Comparison of ENCODE assay signal across 17 cellular contexts in the genomic region with DNA sequence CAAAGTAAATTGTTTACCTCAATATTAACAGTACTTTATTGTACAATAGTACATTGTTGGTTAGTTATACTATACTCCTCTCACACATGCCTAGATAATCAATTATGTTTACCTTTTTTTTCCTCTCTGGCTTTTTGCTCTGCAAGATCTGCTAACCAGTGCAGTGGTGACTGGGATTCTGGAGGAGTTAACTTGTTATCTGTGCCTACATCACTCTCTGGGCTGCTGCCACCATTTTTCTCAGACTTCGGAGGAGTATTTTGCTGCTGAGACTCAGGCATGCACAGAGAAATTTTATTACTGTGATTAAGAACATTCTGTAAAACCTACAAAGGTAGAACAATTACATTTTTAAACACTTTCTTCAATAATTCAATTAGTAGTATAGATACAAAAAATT. TPM values are rescaled to one million over a fixed set of nuclear protein-coding genes. Genes with fewer than 3 reads are reported as not detected.
DNase-seq lines count a peak whose midpoint lies in the region; ATAC-seq and TF ChIP-seq lines count a peak whose summit lies in the region.
"Had no signal": no experiment of that assay in that cellular context is flagged by ENCODE, and none has a peak within 500 bp of the region (broad histone marks: within the 10 kb centered on the region; RNA-seq: fewer than 3 reads in every experiment).

No MANE protein-coding gene starts in this region.

- H3K27ac ChIP-seq in stomach (no peak overlapping the region), RWPE1 (no peak overlapping the region)

- H3K9me3 ChIP-seq in stomach (no peaks in the 10 kb centered on the region), BE2C (no peaks in the 10 kb centered on the region)
- H3K9me3 ChIP-seq: MG63 had no signal

- no peaks in the 10 kb centered on the region for H3K9me3 Mint-ChIP-seq in stimulated activated naive CD8-positive, alpha-beta T cell treated with anti-CD3 and anti-CD28 coated beads, Interleukin-15, Interleukin-2, amounts not matched to agents 100 ng/mL and 50 ng/mL, for 24 hours
- no peaks in the 10 kb centered on the region for H3K9me3 Mint-ChIP-seq in stimulated activated naive CD8-positive, alpha-beta T cell treated with anti-CD3 and anti-CD28 coated beads, Interleukin-15, amount 100 ng/mL, for 72 hours
- H3K9me3 Mint-ChIP-seq in activated CD8-positive, alpha-beta T cell treated with anti-CD3 and anti-CD28 coated beads, Interleukin-2, amount 10 ng/mL, durations not matched to agents 7 days and 5 days (ENCODE audit: insufficient read depth): no peaks in the 10 kb centered on the region
- H3K9me3 Mint-ChIP-seq: CD4-positive, CD25-positive, alpha-beta regulatory T cell; GM23338 had no signal

- TF ChIP-seq POLR2A in stomach (IDR thresholded peaks at IDR 0.05): no peak

- TF ChIP-seq EP300 in stomach (IDR thresholded peaks at IDR 0.05): no peak

- peaks cover 0 to 9% (median 2%) of the 10 kb centered on the region in 4 donors for H3K4me1 ChIP-seq in stomach
- H3K4me1 ChIP-seq in BE2C: no peaks in the 10 kb centered on the region

- TF ChIP-seq CTCF in fibroblast of the aortic adventitia (IDR thresholded peaks at IDR 0.05; ENCODE audit: insufficient read depth, low read length) (no peak), stomach (IDR thresholded peaks at IDR 0.05) (no peak), BE2C (IDR thresholded peaks at IDR 0.05; ENCODE audit: low read depth, low read length) (no peak), RWPE1 (conservative IDR thresholded peaks at IDR 0.05; ENCODE audit: low read depth) (no peak)

- H3K36me3 ChIP-seq in stomach (peaks cover 23 to 99% (median 98%) of the 10 kb centered on the region in 4 donors), BE2C (peaks cover 47% of the 10 kb centered on the region)

- H3K27me3 Mint-ChIP-seq in stimulated activated naive CD8-positive, alpha-beta T cell treated with anti-CD3 and anti-CD28 coated beads, Interleukin-15, Interleukin-2, amounts not matched to agents 100 ng/mL and 50 ng/mL, for 24 hours: no peaks in the 10 kb centered on the region
- H3K27me3 Mint-ChIP-seq in stimulated activated naive CD8-positive, alpha-beta T cell treated with anti-CD3 and anti-CD28 coated beads, Interleukin-15, amount 100 ng/mL, for 72 hours: no peaks in the 10 kb centered on the region
- H3K27me3 Mint-ChIP-seq in activated CD8-positive, alpha-beta T cell treated with anti-CD3 and anti-CD28 coated beads, Interleukin-2, amount 10 ng/mL, durations not matched to agents 7 days and 5 days (ENCODE audit: low read depth): no peaks in the 10 kb centered on the region
- H3K27me3 Mint-ChIP-seq: CD4-positive, CD25-positive, alpha-beta regulatory T cell had no signal

- peaks cover 66% of the 10 kb centered on the region for H3K36me3 Mint-ChIP-seq in stimulated activated naive CD8-positive, alpha-beta T cell treated with anti-CD3 and anti-CD28 coated beads, Interleukin-15, Interleukin-2, amounts not matched to agents 100 ng/mL and 50 ng/mL, for 24 hours (ENCODE audit: low read depth)
- H3K36me3 Mint-ChIP-seq in activated CD8-positive, alpha-beta T cell treated with anti-CD3 and anti-CD28 coated beads, Interleukin-2, amount 10 ng/mL, durations not matched to agents 7 days and 5 days (ENCODE audit: low read depth): peaks cover 49% of the 10 kb centered on the region

- no peaks in the 10 kb centered on the region for H3K27me3 ChIP-seq in stomach
- H3K27me3 ChIP-seq in BE2C: no peaks in the 10 kb centered on the region
- H3K27me3 ChIP-seq: MG63 had no signal

- intact Hi-C loops in stomach (cut with DNase I; ENCODE audit: low total_unique reads): no loop called here

- H3K27ac Mint-ChIP-seq in stimulated activated naive CD8-positive, alpha-beta T cell treated with anti-CD3 and anti-CD28 coated beads, Interleukin-15, Interleukin-2, amounts not matched to agents 100 ng/mL and 50 ng/mL, for 24 hours: peak overlapping the region; percentile 40
- no peak overlapping the region for H3K27ac Mint-ChIP-seq in stimulated activated naive CD8-positive, alpha-beta T cell treated with anti-CD3 and anti-CD28 coated beads, Interleukin-15, amount 100 ng/mL, for 72 hours
- peak overlapping the region; percentile 66 for H3K27ac Mint-ChIP-seq in activated CD8-positive, alpha-beta T cell treated with anti-CD3 and anti-CD28 coated beads, Interleukin-2, amount 10 ng/mL, durations not matched to agents 7 days and 5 days
- H3K27ac Mint-ChIP-seq: GM23338 had no signal

- H3K4me3 Mint-ChIP-seq in stimulated activated naive CD8-positive, alpha-beta T cell treated with anti-CD3 and anti-CD28 coated beads, Interleukin-15, Interleukin-2, amounts not matched to agents 100 ng/mL and 50 ng/mL, for 24 hours: no peak overlapping the region
- H3K4me3 Mint-ChIP-seq in stimulated activated naive CD8-positive, alpha-beta T cell treated with anti-CD3 and anti-CD28 coated beads, Interleukin-15, amount 100 ng/mL, for 72 hours: no peak overlapping the region
- no peak overlapping the region for H3K4me3 Mint-ChIP-seq in activated CD8-positive, alpha-beta T cell treated with anti-CD3 and anti-CD28 coated beads, Interleukin-2, amount 10 ng/mL, durations not matched to agents 7 days and 5 days
- H3K4me3 Mint-ChIP-seq: CD4-positive, CD25-positive, alpha-beta regulatory T cell; GM23338 had no signal

- no peak for ATAC-seq in stimulated activated naive CD8-positive, alpha-beta T cell treated with anti-CD3 and anti-CD28 coated beads, Interleukin-15, amount 100 ng/mL, for 72 hours
- no peak for ATAC-seq in activated CD8-positive, alpha-beta T cell treated with anti-CD3 and anti-CD28 coated beads, Interleukin-2, amount 10 ng/mL, durations not matched to agents 7 days and 5 days
- ATAC-seq: GM23338 had no signal

- DNase-seq in stimulated activated naive CD8-positive, alpha-beta T cell treated with anti-CD3 and anti-CD28 coated beads, Interleukin-15, amount 100 ng/mL, for 72 hours: no peak
- no peak for DNase-seq in activated CD8-positive, alpha-beta T cell treated with anti-CD3 and anti-CD28 coated beads, Interleukin-2, amount 10 ng/mL, durations not matched to agents 7 days and 5 days
- peak; percentile 72 for DNase-seq in fibroblast of the aortic adventitia (ENCODE audit: low read depth)
- no peak for DNase-seq in stomach
- no peak for DNase-seq in activated naive CD4-positive, alpha-beta T cell treated with anti-CD3 and anti-CD28 coated beads, Interleukin-2, amount 50 U/mL, for 16 hours
- DNase-seq in BE2C: no peak
- no peak for DNase-seq in RWPE1 (ENCODE audit: low spot score)
- DNase-seq: CD4-positive, CD25-positive, alpha-beta regulatory T cell; DMS79; MG63; NCI-H1105; NCI-H1694 treated with DMSO at 0.1 percent for 48 hours; NCI-H446 treated with DMSO at 0.1 percent for 48 hours; NCI-H748 treated with DMSO at 0.1 percent for 48 hours; SHP77 treated with DMSO at 0.1 percent for 48 hours had no signal

- CTCF ChIA-PET in activated CD8-positive, alpha-beta T cell treated with anti-CD3 and anti-CD28 coated beads, Interleukin-2, amount 10 ng/mL, durations not matched to agents 7 days and 5 days (lab: Charles Lee): no interaction called here
- CTCF ChIA-PET in RWPE1 (lab: Yijun Ruan, JAX): interaction anchor here (1.0 kb wide), 1 partner anchor 16 kb away, joined by 3 read pairs; no protein-coding TSS in a partner anchor

- 37 to 63% (median 57%) methylated on average over 1 of the region's 1 CpG for WGBS in stomach, 5 donors

- no peaks in the 10 kb centered on the region for H3K4me1 Mint-ChIP-seq in stimulated activated naive CD8-positive, alpha-beta T cell treated with anti-CD3 and anti-CD28 coated beads, Interleukin-15, Interleukin-2, amounts not matched to agents 100 ng/mL and 50 ng/mL, for 24 hours (ENCODE audit: low read depth)
- H3K4me1 Mint-ChIP-seq in stimulated activated naive CD8-positive, alpha-beta T cell treated with anti-CD3 and anti-CD28 coated beads, Interleukin-15, amount 100 ng/mL, for 72 hours: no peaks in the 10 kb centered on the region
- no peaks in the 10 kb centered on the region for H3K4me1 Mint-ChIP-seq in activated CD8-positive, alpha-beta T cell treated with anti-CD3 and anti-CD28 coated beads, Interleukin-2, amount 10 ng/mL, durations not matched to agents 7 days and 5 days (ENCODE audit: low read depth)
- H3K4me1 Mint-ChIP-seq: GM23338 had no signal

- H3K4me3 ChIP-seq in fibroblast of the aortic adventitia (ENCODE audit: low read depth, low read length) (no peak overlapping the region), stomach (no peak overlapping the region), BE2C (ENCODE audit: low read depth, low read length) (no peak overlapping the region)
- H3K4me3 ChIP-seq: GM23338, MG63 had no signal

- POLR2A ChIA-PET in activated CD8-positive, alpha-beta T cell treated with anti-CD3 and anti-CD28 coated beads, Interleukin-2, amount 10 ng/mL, durations not matched to agents 7 days and 5 days (lab: Charles Lee): no interaction called here
- POLR2A ChIA-PET in RWPE1 (lab: Yijun Ruan, JAX; ENCODE audit: low non-redundant PET): no interaction called here

RNA-seq across cellular contexts. Expression of gene NRBF2, which starts 59.7 kb away (rescaled TPM):
- 10 to 100 TPM; 21.8 to 22.6 TPM for total RNA-seq in activated CD8-positive, alpha-beta T cell treated with anti-CD3 and anti-CD28 coated beads, Interleukin-2, amount 10 ng/mL, durations not matched to agents 7 days and 5 days
- total RNA-seq in fibroblast of the aortic adventitia (ENCODE audit: low replicate concordance) (16.6 and 26.6 TPM in 2 replicates), stomach (10 to 100 TPM in 4 of 5 donors, not detected in 1; 12.5 to 23.1 (median 16.1) TPM)
- polyA plus RNA-seq in stomach: 10 to 100 TPM in 2 of 3 donors, 1 to 10 TPM in 1; 6.8 to 16.3 (median 14.2) TPM
- 20.7 TPM for polyA plus RNA-seq in BE2C (2012; ENCODE audit: insufficient read depth, insufficient read length, low read depth)

Comparison
In these comparisons a context has a peak if more than half of its experiments do, and no peak if none do; other contexts are left out.
1. H3K27ac Mint-ChIP-seq: peak in stimulated activated naive CD8-positive, alpha-beta T cell treated with anti-CD3 and anti-CD28 coated beads, Interleukin-15, Interleukin-2, amounts not matched to agents 100 ng/mL and 50 ng/mL, for 24 hours (single experiment) and activated CD8-positive, alpha-beta T cell treated with anti-CD3 and anti-CD28 coated beads, Interleukin-2, amount 10 ng/mL, durations not matched to agents 7 days and 5 days (single experiment); none in stimulated activated naive CD8-positive, alpha-beta T cell treated with anti-CD3 and anti-CD28 coated beads, Interleukin-15, amount 100 ng/mL, for 72 hours (0 of 2).